In the genomic region with DNA sequence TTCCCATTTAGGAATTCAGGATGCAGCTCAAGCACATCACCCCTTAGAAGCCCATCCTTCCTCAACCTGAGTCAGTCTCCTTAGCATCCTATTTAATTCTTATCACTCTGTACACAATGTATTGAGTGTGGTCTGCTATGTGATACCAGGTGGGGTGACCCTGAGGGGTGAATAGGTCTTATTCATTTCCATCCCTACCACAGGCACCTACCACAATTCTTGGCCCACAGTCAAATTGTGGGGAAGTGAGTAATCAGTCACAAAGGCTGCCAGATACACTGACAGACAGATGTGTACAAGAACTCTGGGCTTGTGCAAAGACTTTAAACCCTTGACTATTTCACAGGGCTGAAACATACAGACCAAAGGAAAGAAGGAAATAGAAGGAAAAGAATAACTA, we compare ENCODE assay signal across 10 cellular contexts.
DNase-seq lines count a peak whose midpoint lies in the region; ATAC-seq and TF ChIP-seq lines count a peak whose summit lies in the region.
"Had no signal": no experiment of that assay in that cellular context is flagged by ENCODE, and none has a peak within 500 bp of the region (broad histone marks: within the 10 kb centered on the region; RNA-seq: fewer than 3 reads in every experiment).

No MANE protein-coding gene starts in this region.

- no peaks in the 10 kb centered on the region for H3K36me3 Mint-ChIP-seq in stimulated activated naive B cell treated with anti-CD40 and anti-IgM and Interleukin-4, amounts not matched to agents 10 μg/mL and 1 μg/mL and 100 μg/mL, for 72 hours

- no peaks in the 10 kb centered on the region for H3K9me3 Mint-ChIP-seq in stimulated activated naive B cell treated with anti-CD40 and anti-IgM and Interleukin-4, amounts not matched to agents 10 μg/mL and 1 μg/mL and 100 μg/mL, for 72 hours

- H3K9me3 ChIP-seq in heart left ventricle (peaks cover 0 to 7% (median 0%) of the 10 kb centered on the region in 12 donors), tibial artery (no peaks in the 10 kb centered on the region)
- H3K9me3 ChIP-seq: neutrophil had no signal

- H3K27ac ChIP-seq in heart left ventricle (no peak overlapping the region), tibial artery (no peak overlapping the region)
- H3K27ac ChIP-seq: neutrophil had no signal

- H3K27me3 ChIP-seq in heart left ventricle: no peaks in the 10 kb centered on the region
- H3K27me3 ChIP-seq in tibial artery: no peaks in the 10 kb centered on the region
- H3K27me3 ChIP-seq: neutrophil had no signal

- peak in 3 of 4 donors; percentile 37 to 67 (median 61) for ATAC-seq in heart left ventricle
- ATAC-seq in stimulated activated naive B cell treated with anti-CD40 and anti-IgM and Interleukin-4, amounts not matched to agents 10 μg/mL and 1 μg/mL and 100 μg/mL, for 72 hours (replicated peaks): peak; percentile 48 to 57
- no peak for ATAC-seq in omental fat pad (ENCODE audit: low FRiP score)

- H3K36me3 ChIP-seq in heart left ventricle: no peaks in the 10 kb centered on the region
- peaks cover 0 to 2% (median 0%) of the 10 kb centered on the region in 3 donors for H3K36me3 ChIP-seq in tibial artery
- H3K36me3 ChIP-seq: neutrophil had no signal

- H3K4me1 Mint-ChIP-seq in stimulated activated naive B cell treated with anti-CD40 and anti-IgM and Interleukin-4, amounts not matched to agents 10 μg/mL and 1 μg/mL and 100 μg/mL, for 72 hours: no peaks in the 10 kb centered on the region

- in situ Hi-C loops in astrocyte of the spinal cord (cut with HindIII; ENCODE audit: low sequenced_read_pairs): no loop called here

- TF ChIP-seq CTCF in heart left ventricle (IDR thresholded peaks at IDR 0.05) (no peak), astrocyte of the spinal cord (IDR thresholded peaks at IDR 0.05; ENCODE audit: low read depth, low read length) (no peak), omental fat pad (IDR thresholded peaks at IDR 0.05) (no peak), tibial artery (IDR thresholded peaks at IDR 0.05) (no peak)

- H3K4me3 Mint-ChIP-seq in stimulated activated naive B cell treated with anti-CD40 and anti-IgM and Interleukin-4, amounts not matched to agents 10 μg/mL and 1 μg/mL and 100 μg/mL, for 72 hours: no peak overlapping the region

- DNase-seq in heart left ventricle: no peak
- DNase-seq in cardiac septum (ENCODE audit: low spot score): no peak
- DNase-seq in HT-29 (ENCODE audit: low spot score): peak; percentile 29
- peak; percentile 58 for DNase-seq in astrocyte of the spinal cord (ENCODE audit: low read depth, low spot score)
- DNase-seq in stimulated activated naive B cell treated with anti-CD40 and anti-IgM and Interleukin-4, amounts not matched to agents 10 μg/mL and 1 μg/mL and 100 μg/mL, for 72 hours: no peak
- DNase-seq in omental fat pad (ENCODE audit: low spot score): no peak
- DNase-seq in tibial artery: no peak
- no peak for DNase-seq in stimulated activated CD4-positive, alpha-beta T cell treated with anti-CD3 and anti-CD28 coated beads, Interleukin-4, amount 100 ng/mL, for 1 hour
- DNase-seq: activated CD4-positive, CD25-positive, alpha-beta regulatory T cell had no signal

- H3K4me1 ChIP-seq in heart left ventricle (peaks cover 0 to 10% (median 0%) of the 10 kb centered on the region in 12 donors), tibial artery (no peaks in the 10 kb centered on the region)

- no peaks in the 10 kb centered on the region for H3K27me3 Mint-ChIP-seq in stimulated activated naive B cell treated with anti-CD40 and anti-IgM and Interleukin-4, amounts not matched to agents 10 μg/mL and 1 μg/mL and 100 μg/mL, for 72 hours

- no peak overlapping the region for H3K27ac Mint-ChIP-seq in stimulated activated naive B cell treated with anti-CD40 and anti-IgM and Interleukin-4, amounts not matched to agents 10 μg/mL and 1 μg/mL and 100 μg/mL, for 72 hours

- H3K4me3 ChIP-seq in heart left ventricle (no peak overlapping the region), astrocyte of the spinal cord (ENCODE audit: low read depth, low read length) (no peak overlapping the region), tibial artery (no peak overlapping the region)

- TF ChIP-seq POLR2A in heart left ventricle (IDR thresholded peaks at IDR 0.05): no peak

- intact Hi-C loops in heart left ventricle (cut with DNase I) (no loop called here), cardiac septum (cut with DNase I) (no loop called here), tibial artery (cut with DNase I; ENCODE audit: low total_unique reads) (no loop called here)

Comparison
In these comparisons a context has a peak if more than half of its experiments do, and no peak if none do; other contexts are left out.
1. DNase-seq: peak in HT-29 (single experiment) and astrocyte of the spinal cord (single experiment); none in heart left ventricle (0 of 5), cardiac septum (single experiment), stimulated activated naive B cell treated with anti-CD40 and anti-IgM and Interleukin-4, amounts not matched to agents 10 μg/mL and 1 μg/mL and 100 μg/mL, for 72 hours (single experiment), omental fat pad (single experiment), tibial artery (0 of 2) and stimulated activated CD4-positive, alpha-beta T cell treated with anti-CD3 and anti-CD28 coated beads, Interleukin-4, amount 100 ng/mL, for 1 hour (single experiment).